31 cellular contexts compared by ENCODE assay signal in the genomic region with DNA sequence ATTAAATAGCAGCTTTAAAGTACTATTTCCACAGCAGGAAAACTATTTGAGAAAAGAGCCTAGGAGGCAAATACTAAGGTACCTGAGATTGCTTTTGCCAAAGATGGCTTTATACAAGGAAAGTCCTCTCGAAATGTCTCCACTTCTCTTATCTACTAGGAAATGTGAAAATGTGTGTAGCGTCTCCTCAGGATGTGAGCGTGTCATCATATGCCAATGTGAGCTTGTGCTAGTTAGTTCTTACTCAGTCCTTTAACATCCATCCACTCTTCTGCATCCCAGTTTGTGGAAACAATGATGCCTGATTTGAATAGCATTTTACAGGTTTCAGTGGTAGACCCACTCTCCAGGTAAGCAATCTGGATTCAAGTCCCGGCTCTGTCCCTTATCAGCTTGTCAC.
A peak's percentile ranks its signal among the peaks of the same experiment; 100 is the strongest.
DNase-seq lines count a peak whose midpoint lies in the region; ATAC-seq and TF ChIP-seq lines count a peak whose summit lies in the region.
"Had no signal": no experiment of that assay in that cellular context is flagged by ENCODE, and none has a peak within 500 bp of the region (broad histone marks: within the 10 kb centered on the region; RNA-seq: fewer than 3 reads in every experiment).

No MANE protein-coding gene starts in this region.

- no peaks in the 10 kb centered on the region for H3K27me3 ChIP-seq in SJSA1 (replicated peaks)
- no peaks in the 10 kb centered on the region for H3K27me3 ChIP-seq in fibroblast of lung (ENCODE audit: control insufficient read depth, insufficient read depth, low read length)
- H3K27me3 ChIP-seq: adrenal gland, left lung, neutrophil, Peyer's patch, right lobe of liver, tibial nerve had no signal

- H3K36me3 Mint-ChIP-seq in HFFc6 (ENCODE audit: low read depth), result no peaks in the 10 kb centered on the region
- H3K36me3 Mint-ChIP-seq: activated naive CD4-positive, alpha-beta T cell treated with anti-CD3 and anti-CD28 coated beads, Interleukin-2, amount 10 ng/mL, durations not matched to agents 7 days and 5 days; mesothelial cell of epicardium; naive thymus-derived CD4-positive, alpha-beta T cell; T-cell had no signal

- DNase-seq in HFFc6 (no peak), SJSA1 (ENCODE audit: low read depth in 1 of 2, low spot score in 2 of 2) (no peak), fibroblast of lung (ENCODE audit: low read depth in 2 of 2) (peak; percentile 6 to 54), KBM-7 (no peak), NCI-H69 (lab: John Stamatoyannopoulos, UW) (no peak)
- DNase-seq: activated CD4-positive, alpha-beta T cell treated with anti-CD3 and anti-CD28 coated beads for 48 hours; activated naive CD4-positive, alpha-beta T cell treated with anti-CD3 and anti-CD28 coated beads, Interleukin-2, amount 10 ng/mL, durations not matched to agents 7 days and 5 days; adrenal gland; DMS79 treated with DMSO at 0.1 percent for 48 hours; effector CD4-positive, alpha-beta T cell; glutamatergic neuron; Kasumi-1; left lung; naive thymus-derived CD4-positive, alpha-beta T cell; NCI-H1417 treated with DMSO at 0.1 percent for 48 hours; NCI-H2081; NCI-H2227 treated with DMSO at 0.1 percent for 48 hours; NCI-H526; Peyer's patch; right lobe of liver; stimulated activated CD4-positive, alpha-beta T cell treated with anti-CD3 and anti-CD28 coated beads, Interleukin-4, amount 100 ng/mL, for 4 hours; T-cell had no signal

- H3K4me3 Mint-ChIP-seq in HFFc6, result peak overlapping the region; percentile 50; the same call in 1 of the 2 replicates
- H3K4me3 Mint-ChIP-seq: activated naive CD4-positive, alpha-beta T cell treated with anti-CD3 and anti-CD28 coated beads, Interleukin-2, amount 10 ng/mL, durations not matched to agents 7 days and 5 days; activated T-helper 17 cell treated with anti-CD3 and anti-CD28 coated beads, Interleukin-2, amount 50 U/mL, for 72 hours; mesothelial cell of epicardium; naive thymus-derived CD4-positive, alpha-beta T cell; T-cell had no signal

- no peaks in the 10 kb centered on the region for H3K36me3 ChIP-seq in SJSA1
- H3K36me3 ChIP-seq in fibroblast of lung (ENCODE audit: control insufficient read depth, insufficient read depth, low read length), result no peaks in the 10 kb centered on the region
- H3K36me3 ChIP-seq: adrenal gland, left lung, neutrophil, Peyer's patch, prostate gland, right lobe of liver, tibial nerve had no signal

- peak overlapping the region; percentile 92 for H3K27ac Mint-ChIP-seq in HFFc6
- H3K27ac Mint-ChIP-seq: activated naive CD4-positive, alpha-beta T cell treated with anti-CD3 and anti-CD28 coated beads, Interleukin-2, amount 10 ng/mL, durations not matched to agents 7 days and 5 days; activated T-helper 17 cell treated with anti-CD3 and anti-CD28 coated beads, Interleukin-2, amount 50 U/mL, for 72 hours; mesothelial cell of epicardium; naive thymus-derived CD4-positive, alpha-beta T cell; T-cell had no signal

- no peak overlapping the region for H3K9ac ChIP-seq in fibroblast of lung (ENCODE audit: insufficient read depth, low read length)

- H3K27me3 Mint-ChIP-seq in HFFc6 (ENCODE audit: insufficient read depth), result no peaks in the 10 kb centered on the region
- H3K27me3 Mint-ChIP-seq: activated naive CD4-positive, alpha-beta T cell treated with anti-CD3 and anti-CD28 coated beads, Interleukin-2, amount 10 ng/mL, durations not matched to agents 7 days and 5 days had no signal

- H3K9me3 Mint-ChIP-seq in HFFc6, result no peaks in the 10 kb centered on the region
- H3K9me3 Mint-ChIP-seq: activated naive CD4-positive, alpha-beta T cell treated with anti-CD3 and anti-CD28 coated beads, Interleukin-2, amount 10 ng/mL, durations not matched to agents 7 days and 5 days; activated T-helper 17 cell treated with anti-CD3 and anti-CD28 coated beads, Interleukin-2, amount 50 U/mL, for 72 hours; mesothelial cell of epicardium; T-cell had no signal

- peaks cover 79% of the 10 kb centered on the region for H3K4me1 Mint-ChIP-seq in HFFc6 (ENCODE audit: low read depth)
- H3K4me1 Mint-ChIP-seq: activated naive CD4-positive, alpha-beta T cell treated with anti-CD3 and anti-CD28 coated beads, Interleukin-2, amount 10 ng/mL, durations not matched to agents 7 days and 5 days; activated T-helper 17 cell treated with anti-CD3 and anti-CD28 coated beads, Interleukin-2, amount 50 U/mL, for 72 hours; naive thymus-derived CD4-positive, alpha-beta T cell; T-cell had no signal

- no peak overlapping the region for H2AFZ ChIP-seq in fibroblast of lung (ENCODE audit: low read length)

- no peak overlapping the region for H3K4me3 ChIP-seq in SJSA1
- H3K4me3 ChIP-seq in fibroblast of lung (replicated peaks in 1 of 4; ENCODE audit: control extremely low read depth in 1 of 4, insufficient read depth in 1 of 4, low read depth in 3 of 4, low read length in 4 of 4), result no peak overlapping the region
- H3K4me3 ChIP-seq: adrenal gland, left lung, Peyer's patch, prostate gland, right lobe of liver, tibial nerve had no signal

- in situ Hi-C loops in KBM-7 (cut with MboI; ENCODE audit: low pct_unique_long_range_greater_than_20kb, low sequenced_read_pairs), result no loop called here

- no peaks in the 10 kb centered on the region for H4K20me1 ChIP-seq in fibroblast of lung (ENCODE audit: control insufficient read depth, extremely low read depth, insufficient read depth, low read length)

- H3K9me3 ChIP-seq in SJSA1 (replicated peaks), result no peaks in the 10 kb centered on the region
- no peaks in the 10 kb centered on the region for H3K9me3 ChIP-seq in fibroblast of lung (ENCODE audit: control insufficient read depth, insufficient read depth, low read depth, low read length)
- H3K9me3 ChIP-seq: adrenal gland, left lung, neutrophil, Peyer's patch, prostate gland, right lobe of liver, tibial nerve had no signal

- H3K4me1 ChIP-seq in SJSA1 (replicated peaks), result peaks cover 57% of the 10 kb centered on the region
- peaks cover 20% of the 10 kb centered on the region for H3K4me1 ChIP-seq in fibroblast of lung (ENCODE audit: control insufficient read depth, extremely low read depth, insufficient read depth, low read length)
- H3K4me1 ChIP-seq: left lung, Peyer's patch, prostate gland, right lobe of liver, tibial nerve had no signal

- TF ChIP-seq CTCF in HFFc6 (IDR thresholded peaks at IDR 0.05), result no peak
- no peak for TF ChIP-seq CTCF in fibroblast of lung (conservative IDR thresholded peaks at IDR 0.05 in 1 of 2, IDR thresholded peaks at IDR 0.05 in 1 of 2; ENCODE audit: low read depth in 1 of 2, low read length in 2 of 2)

- H3K79me2 ChIP-seq in fibroblast of lung (ENCODE audit: control insufficient read depth, insufficient read depth, low read length), result no peaks in the 10 kb centered on the region

- ATAC-seq in GM19463 (IDR thresholded peaks at IDR 0.05; ENCODE audit: unreplicated experiment), result no peak
- no peak for ATAC-seq in GM21786 (IDR thresholded peaks at IDR 0.05; ENCODE audit: unreplicated experiment)
- ATAC-seq: activated T-helper 17 cell treated with anti-CD3 and anti-CD28 coated beads, Interleukin-2, amount 50 U/mL, for 72 hours; HepG2; left lung; naive thymus-derived CD4-positive, alpha-beta T cell; right lobe of liver; T-cell had no signal

- peak overlapping the region; percentile 84 for H3K27ac ChIP-seq in SJSA1
- H3K27ac ChIP-seq in fibroblast of lung (ENCODE audit: insufficient read depth, low read length), result no peak overlapping the region
- H3K27ac ChIP-seq: HL-60, left lung, neutrophil, Peyer's patch, prostate gland, right lobe of liver, tibial nerve had no signal

- no peak overlapping the region for H3K4me2 ChIP-seq in fibroblast of lung (ENCODE audit: extremely low read depth, insufficient read depth, low read length)

Comparison
In these comparisons a context has a peak if more than half of its experiments do, and no peak if none do; other contexts are left out.
1. DNase-seq: peak in fibroblast of lung (2 of 2); none in HFFc6 (single experiment), SJSA1 (0 of 2), KBM-7 (single experiment) and NCI-H69 (single experiment).